ENCODE assay signal across 18 cellular contexts in genomic region chr4:168374772-168375523, GRCh38. TPM values are rescaled to one million over a fixed set of nuclear protein-coding genes. Genes with fewer than 3 reads are reported as not detected.
A peak's percentile ranks its signal among the peaks of the same experiment; 100 is the strongest.
DNase-seq lines count a peak whose midpoint lies in the region; ATAC-seq, FAIRE-seq and TF ChIP-seq lines count a peak whose summit lies in the region.
"Had no signal": no experiment of that assay in that cellular context is flagged by ENCODE, and none has a peak within 500 bp of the region (broad histone marks: within the 10 kb centered on the region; RNA-seq: fewer than 3 reads in every experiment).

No MANE protein-coding gene starts in this region.

- ATAC-seq in HepG2 (no peak), GM21360 (IDR thresholded peaks at IDR 0.05; ENCODE audit: unreplicated experiment) (no peak), GM21447 (IDR thresholded peaks at IDR 0.05; ENCODE audit: unreplicated experiment) (no peak)
- ATAC-seq: GM12878 had no signal

- FAIRE-seq in HepG2 (lab: Jason Lieb, UNC) (no peak), kidney (lab: Jason Lieb, UNC) (peak; percentile 47)
- FAIRE-seq: GM12878, GM18507 had no signal

- no peaks in the 10 kb centered on the region for H3K4me1 Mint-ChIP-seq in CD14-positive monocyte
- H3K4me1 Mint-ChIP-seq: B cell; CD4-positive, alpha-beta memory T cell; H9 had no signal

- H3K36me3 Mint-ChIP-seq in CD14-positive monocyte = peaks cover 77 to 89% of the 10 kb centered on the region in 2 donors

- H3K27me3 ChIP-seq in liver (ENCODE audit: control insufficient read depth in 4 of 4, insufficient read depth in 4 of 4, low read length in 3 of 4) (no peaks in the 10 kb centered on the region), HepG2 (ENCODE audit: control insufficient read depth in 1 of 2, insufficient read depth in 2 of 2, low read length in 2 of 2) (no peaks in the 10 kb centered on the region), neuronal stem cell (ENCODE audit: control insufficient read depth in 3 of 3, insufficient read depth in 3 of 3, low read depth in 1 of 3, low read length in 3 of 3) (no peaks in the 10 kb centered on the region)

- WGBS in liver = 80% methylated on average over 5 of the region's 5 CpGs
- WGBS in HepG2 (ENCODE audit: low lambda C conversion rate) = 47% methylated on average over 5 of the region's 5 CpGs
- whole genome bisulfite sequencing in neuronal stem cell (ENCODE audit: extremely low coverage in 2 of 2, insufficient read length in 2 of 2, insufficient replicate concordance in 1 of 2), 2 donors = no CpG with 5 or more reads among the region's 5 CpGs

- POLR2A ChIA-PET in HepG2 (lab: Yijun Ruan, JAX) = no interaction called here

- H3K4me3 ChIP-seq in liver (ENCODE audit: low read depth in 1 of 3, low read length in 3 of 3) (no peak overlapping the region), HepG2 (replicated peaks in 1 of 3; ENCODE audit: insufficient read depth in 1 of 3, low read depth in 2 of 3, low read length in 3 of 3) (no peak overlapping the region), kidney (ENCODE audit: low read length in 2 of 2) (peak overlapping the region; percentile 5 to 14), neuronal stem cell (ENCODE audit: low read length in 2 of 2) (no peak overlapping the region)
- H3K4me3 ChIP-seq: GM12878 had no signal

- TF ChIP-seq RAD21 in liver (IDR thresholded peaks at IDR 0.05) = peak in 1 of 2 donors; percentile 31
- TF ChIP-seq RAD21 in HepG2 (CRISPR knock-in tag; IDR thresholded peaks at IDR 0.05) = no peak

- no peak overlapping the region for H3K23ac ChIP-seq in neuronal stem cell (ENCODE audit: low read depth, low read length, poor library complexity)

- no peak overlapping the region for H3K27ac Mint-ChIP-seq in CD14-positive monocyte
- H3K27ac Mint-ChIP-seq: B cell; CD4-positive, alpha-beta memory T cell; H9 had no signal

- H2AK5ac ChIP-seq in neuronal stem cell (ENCODE audit: low read depth, low read length) = no peak overlapping the region

- no peak overlapping the region for H3K18ac ChIP-seq in neuronal stem cell (ENCODE audit: low read length)

- no peak overlapping the region for H2BK12ac ChIP-seq in neuronal stem cell (ENCODE audit: low read length)

- CTCF ChIA-PET in HepG2 (lab: Yijun Ruan, JAX; ENCODE audit: low intra/inter-chr PET ratio, low total read pairs) = no interaction called here

- H2BK15ac ChIP-seq in neuronal stem cell (ENCODE audit: low read length) = no peak overlapping the region

- no peaks in the 10 kb centered on the region for H3K79me1 ChIP-seq in neuronal stem cell (ENCODE audit: low read depth, low read length)

- H3K9me3 ChIP-seq in liver (ENCODE audit: control insufficient read depth in 4 of 4, low read length in 3 of 4) = no peaks in the 10 kb centered on the region
- H3K9me3 ChIP-seq in HepG2 (ENCODE audit: low read length) = no peaks in the 10 kb centered on the region
- H3K9me3 ChIP-seq in kidney (ENCODE audit: control insufficient read depth in 1 of 2, low read length in 2 of 2) = no peaks in the 10 kb centered on the region
- H3K9me3 ChIP-seq in neuronal stem cell (replicated peaks in 1 of 2; ENCODE audit: control insufficient read depth in 2 of 2, insufficient read depth in 1 of 2, low read depth in 1 of 2, low read length in 2 of 2) = peaks cover 0 to 2% of the 10 kb centered on the region in 2 donors

- no peak overlapping the region for H3K4ac ChIP-seq in neuronal stem cell (ENCODE audit: low read length)

- TF ChIP-seq CTCF in liver (IDR thresholded peaks at IDR 0.05; ENCODE audit: low read depth, low read length, missing input control) = no peak
- TF ChIP-seq CTCF in HepG2 (CRISPR knock-in tag; IDR thresholded peaks at IDR 0.05) = no peak
- TF ChIP-seq CTCF in kidney (IDR thresholded peaks at IDR 0.05; ENCODE audit: borderline replicate concordance, extremely low read depth, insufficient read depth) = no peak
- no peak for TF ChIP-seq CTCF in CD14-positive monocyte (IDR thresholded peaks at IDR 0.05)

- H3K4me3 Mint-ChIP-seq in CD14-positive monocyte = no peak overlapping the region
- H3K4me3 Mint-ChIP-seq: B cell; CD4-positive, alpha-beta memory T cell; H9 had no signal

- H3K36me3 ChIP-seq in liver (ENCODE audit: control insufficient read depth in 4 of 4, insufficient read depth in 3 of 4, low read depth in 1 of 4, low read length in 3 of 4) = peaks cover 4 to 24% (median 11%) of the 10 kb centered on the region in 4 donors
- no peaks in the 10 kb centered on the region for H3K36me3 ChIP-seq in HepG2 (replicated peaks in 1 of 2; ENCODE audit: control insufficient read depth in 1 of 2, insufficient read depth in 2 of 2, low read length in 2 of 2)
- H3K36me3 ChIP-seq in kidney (ENCODE audit: control insufficient read depth in 1 of 2, insufficient read depth in 2 of 2, low read length in 2 of 2) = peaks cover 0 to 3% of the 10 kb centered on the region in 2 donors
- no peaks in the 10 kb centered on the region for H3K36me3 ChIP-seq in neuronal stem cell (replicated peaks in 1 of 2; ENCODE audit: control insufficient read depth in 2 of 2, insufficient read depth in 2 of 2, low read length in 2 of 2)

- TF ChIP-seq POLR2A in HepG2 (IDR thresholded peaks at IDR 0.05; ENCODE audit: insufficient read depth in 1 of 2, low read depth in 2 of 2, low read length in 2 of 2) = no peak

- H4K8ac ChIP-seq in neuronal stem cell (ENCODE audit: low read depth, low read length) = no peak overlapping the region

- H3K9me3 Mint-ChIP-seq in CD14-positive monocyte = peaks cover 0 to 1% (median 0%) of the 10 kb centered on the region in 7 donors
- H3K9me3 Mint-ChIP-seq: CD4-positive, alpha-beta memory T cell; H9 had no signal

- H3K79me2 ChIP-seq in HepG2 (ENCODE audit: insufficient read depth, low read length) = no peaks in the 10 kb centered on the region

- H3K9ac ChIP-seq in liver (ENCODE audit: low read depth in 1 of 2, low read length in 2 of 2) = no peak overlapping the region
- H3K9ac ChIP-seq in HepG2 (ENCODE audit: insufficient read depth, low read depth, low read length) = no peak overlapping the region
- H3K9ac ChIP-seq in kidney (ENCODE audit: low read length in 2 of 2) = no peak overlapping the region
- H3K9ac ChIP-seq in neuronal stem cell (ENCODE audit: low read depth, low read length, poor library complexity) = no peak overlapping the region

- DNase-seq in HepG2 (ENCODE audit: low spot score) (no peak), kidney (no peak), neuronal stem cell (ENCODE audit: low spot score) (peak; percentile 5), CD14-positive monocyte (ENCODE audit: low spot score) (no peak), pons (ENCODE audit: low spot score) (no peak)
- DNase-seq: C1 segment of cervical spinal cord; CD4-positive, alpha-beta memory T cell; DMS79; GOT3; H9 had no signal

- H3K27me3 Mint-ChIP-seq in CD14-positive monocyte (ENCODE audit: low read depth in 3 of 3) = no peaks in the 10 kb centered on the region
- H3K27me3 Mint-ChIP-seq: B cell; CD4-positive, alpha-beta memory T cell had no signal

- H3K4me2 ChIP-seq in HepG2 (ENCODE audit: low read depth, low read length) (no peak overlapping the region), neuronal stem cell (ENCODE audit: insufficient read depth, low read length, poor library complexity, severe bottlenecking) (no peak overlapping the region)

- H2BK120ac ChIP-seq in neuronal stem cell (ENCODE audit: low read depth, low read length) = no peak overlapping the region

- H4K20me1 ChIP-seq in HepG2 (ENCODE audit: insufficient read depth, low read length) = no peaks in the 10 kb centered on the region

- no peak overlapping the region for H4K91ac ChIP-seq in neuronal stem cell (ENCODE audit: low read depth, low read length, poor library complexity)

- BruUV-seq in HepG2 (replicated peaks; lab: Mats Ljungman, UMichigan) = no TSS peak

- H2AFZ ChIP-seq in HepG2 (ENCODE audit: low read length) (no peak overlapping the region), neuronal stem cell (ENCODE audit: low read length) (no peak overlapping the region)

- no peak overlapping the region for H3K14ac ChIP-seq in neuronal stem cell (ENCODE audit: low read length)

- in situ Hi-C loops in HepG2 (cut with HindIII; ENCODE audit: extremely low pct_ligation_motif_present, low pct_unique_long_range_greater_than_20kb) = no loop called here

- H2BK5ac ChIP-seq in neuronal stem cell (ENCODE audit: low read length) = no peak overlapping the region

- TF ChIP-seq EP300 in HepG2 (IDR thresholded peaks at IDR 0.05; ENCODE audit: low read depth in 2 of 2, low read length in 2 of 2) (no peak), HepG2 (CRISPR knock-in tag; IDR thresholded peaks at IDR 0.05; ENCODE audit: borderline replicate concordance) (no peak)

- H3K27ac ChIP-seq in liver (ENCODE audit: low read depth in 1 of 2, low read length in 2 of 2) = no peak overlapping the region
- no peak overlapping the region for H3K27ac ChIP-seq in HepG2 (ENCODE audit: extremely low read length, insufficient read depth, low read length)
- no peak overlapping the region for H3K27ac ChIP-seq in kidney (ENCODE audit: low read depth in 2 of 2, low read length in 2 of 2)
- H3K27ac ChIP-seq in neuronal stem cell (replicated peaks; ENCODE audit: low read length) = no peak overlapping the region
- H3K27ac ChIP-seq: 22Rv1 had no signal

- intact Hi-C loops in HepG2 (cut with micrococcal nuclease; ENCODE audit: unreplicated experiment) = no loop called here
- intact Hi-C loops in kidney (cut with DNase I) = no loop called here
- intact Hi-C loops in CD14-positive monocyte (cut with micrococcal nuclease) = loop anchor here in 1 of 2 donors (5.0 kb wide), 1 partner anchor 42 kb away; no protein-coding TSS in a partner anchor

- peaks cover 0 to 10% (median 6%) of the 10 kb centered on the region in 4 donors for H3K4me1 ChIP-seq in liver (ENCODE audit: control insufficient read depth in 4 of 4, insufficient read depth in 4 of 4, low read length in 3 of 4)
- H3K4me1 ChIP-seq in HepG2 (ENCODE audit: insufficient read depth, low read length) = no peaks in the 10 kb centered on the region
- H3K4me1 ChIP-seq in kidney (ENCODE audit: control insufficient read depth in 1 of 2, insufficient read depth in 1 of 2, low read depth in 1 of 2, low read length in 2 of 2) = peaks cover 0 to 3% of the 10 kb centered on the region in 2 donors
- H3K4me1 ChIP-seq in neuronal stem cell (ENCODE audit: control insufficient read depth in 2 of 2, insufficient read depth in 1 of 2, low read depth in 1 of 2, low read length in 2 of 2) = no peaks in the 10 kb centered on the region

RNA-seq across cellular contexts. Expression of gene DDX60, which starts 56.4 kb away (rescaled TPM):
- total RNA-seq in liver (10 to 100 TPM in 1 of 2 donors, 1 to 10 TPM in 1; 9.7 to 11.3 TPM), HepG2 (2016; rRNA removed; fragmentation: Illumina TruSeq; extraction: Trizol) (0.18 and 0.35 TPM in 2 replicates), kidney (31.6 TPM)
- polyA plus RNA-seq in liver (1 to 10 TPM; 2.9 to 4.2 TPM), HepG2 (2011; rRNA removed) (not detected in 2 replicates), kidney (ENCODE audit: insufficient read depth, low read depth, low replicate concordance) (6.4 TPM), CD14-positive monocyte (10 to 100 TPM in 1 of 2 donors, 1 to 10 TPM in 1; 8.6 to 12.2 TPM)
- not detected in 2 replicates for total RNA-seq in HepG2 (2016; cell fraction: cytosol; rRNA removed; fragmentation: Illumina TruSeq; extraction: Trizol; ENCODE audit: low read depth)
- 0.27 and 0.30 TPM in 2 replicates for total RNA-seq in HepG2 (2016; cell fraction: insoluble cytoplasmic fraction; rRNA removed; fragmentation: Illumina TruSeq; extraction: Trizol)
- total RNA-seq in HepG2 (2016; cell fraction: membrane; rRNA removed; fragmentation: Illumina TruSeq; extraction: Trizol) = 0.03 TPM in 1 of 2 replicates, not detected in the other
- total RNA-seq in HepG2 (2016; cell fraction: nucleus; rRNA removed; fragmentation: Illumina TruSeq; extraction: Trizol) = 0.19 and 0.97 TPM in 2 replicates
- polyA plus RNA-seq in HepG2 (2011; cell fraction: cytosol; rRNA removed) = not detected in 2 replicates
- polyA plus RNA-seq in HepG2 (2011; cell fraction: nucleus; rRNA removed) = 0.09 TPM in 1 of 2 replicates, not detected in the other
- 0.19 TPM in 1 of 2 replicates, not detected in the other for polyA plus RNA-seq in HepG2 (2012)
- polyA plus RNA-seq in HepG2 (2016; cell fraction: cytosol; fragmentation: Illumina TruSeq; extraction: Trizol; ENCODE audit: low read depth) = not detected in 2 replicates
- polyA plus RNA-seq in HepG2 (2016; cell fraction: insoluble cytoplasmic fraction; fragmentation: Illumina TruSeq; extraction: Trizol; ENCODE audit: low read depth) = 0.04 and 0.24 TPM in 2 replicates
- not detected in 2 replicates for polyA plus RNA-seq in HepG2 (2016; cell fraction: membrane; fragmentation: Illumina TruSeq; extraction: Trizol; ENCODE audit: low read depth)
- not detected in 2 replicates for polyA plus RNA-seq in HepG2 (2016; cell fraction: nucleus; fragmentation: Illumina TruSeq; extraction: Trizol; ENCODE audit: insufficient read depth, low read depth)
- 0.10 and 3.2 TPM in 2 replicates for polyA minus RNA-seq in HepG2 (2011; rRNA and poly(A)+ RNA removed; ENCODE audit: low replicate concordance)
- polyA minus RNA-seq in HepG2 (2011; cell fraction: cytosol; rRNA and poly(A)+ RNA removed) = not detected in 2 replicates
- polyA minus RNA-seq in HepG2 (2011; cell fraction: nucleus; rRNA and poly(A)+ RNA removed) = 0.37 TPM in 1 of 2 replicates, not detected in the other
- polyA plus RNA-seq in neuronal stem cell (2013, experiment 1 of 2) = 1.0 TPM
- polyA plus RNA-seq in neuronal stem cell (2013, experiment 2 of 2) = 1.3 TPM
- total RNA-seq: G401 had no signal

Comparison
In these comparisons a context has a peak if more than half of its experiments do, and no peak if none do; other contexts are left out.
1. H3K4me3 ChIP-seq: peak in kidney (2 of 2); none in liver (0 of 3), HepG2 (0 of 3) and neuronal stem cell (0 of 2).